24 cellular contexts compared by ENCODE assay signal in the genomic region with DNA sequence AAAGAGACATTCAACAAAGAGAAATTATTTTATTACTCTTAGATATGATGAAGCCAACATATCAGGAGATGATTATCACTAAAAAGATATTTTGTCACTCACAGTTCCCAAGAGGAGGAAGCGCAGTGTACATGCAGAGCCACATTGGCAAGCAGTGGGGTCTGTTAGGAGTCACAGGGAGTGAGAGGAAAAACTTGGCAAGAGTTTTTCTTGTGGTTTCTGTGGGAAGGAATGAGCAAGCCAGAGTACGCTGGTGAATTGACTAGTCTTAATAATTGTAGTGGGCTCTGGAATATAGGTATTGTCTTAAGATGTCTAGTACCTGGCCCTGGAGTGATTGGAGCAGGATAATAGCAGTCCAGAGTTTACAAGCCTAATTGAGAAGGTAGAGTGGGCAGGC.
A peak's percentile ranks its signal among the peaks of the same experiment; 100 is the strongest.
DNase-seq lines count a peak whose midpoint lies in the region; ATAC-seq, FAIRE-seq and TF ChIP-seq lines count a peak whose summit lies in the region.
"Had no signal": no experiment of that assay in that cellular context is flagged by ENCODE, and none has a peak within 500 bp of the region (broad histone marks: within the 10 kb centered on the region; RNA-seq: fewer than 3 reads in every experiment).

No MANE protein-coding gene starts in this region.

- H3K27me3 Mint-ChIP-seq in astrocyte (ENCODE audit: low read depth, unreplicated experiment) (no peaks in the 10 kb centered on the region), immature natural killer cell (ENCODE audit: low read depth in 3 of 3) (no peaks in the 10 kb centered on the region)
- H3K27me3 Mint-ChIP-seq: activated CD8-positive, alpha-beta memory T cell treated with anti-CD3 and anti-CD28 coated beads, Interleukin-2, amount 10 ng/mL, durations not matched to agents 7 days and 5 days; stimulated activated memory B cell treated with anti-CD40 and anti-IgM and Interleukin-4, amounts not matched to agents 10 μg/mL and 1 μg/mL and 100 μg/mL, for 72 hours; T-cell had no signal

- peak overlapping the region; percentile 58 for H3K4me2 ChIP-seq in astrocyte (ENCODE audit: low read length)
- H3K4me2 ChIP-seq: GM23338 had no signal

- no peaks in the 10 kb centered on the region for H3K27me3 ChIP-seq in astrocyte (ENCODE audit: insufficient read depth, low read length)
- H3K27me3 ChIP-seq: neutrophil, testis had no signal

- H3K4me1 Mint-ChIP-seq in astrocyte (ENCODE audit: low read depth, unreplicated experiment) (peaks cover 6% of the 10 kb centered on the region), immature natural killer cell (no peaks in the 10 kb centered on the region)
- H3K4me1 Mint-ChIP-seq: activated CD8-positive, alpha-beta memory T cell treated with anti-CD3 and anti-CD28 coated beads, Interleukin-2, amount 10 ng/mL, durations not matched to agents 7 days and 5 days; stimulated activated memory B cell treated with anti-CD40 and anti-IgM and Interleukin-4, amounts not matched to agents 10 μg/mL and 1 μg/mL and 100 μg/mL, for 72 hours; T-cell had no signal

- H3K9me3 ChIP-seq in astrocyte (ENCODE audit: insufficient read depth, low read depth, low read length), result no peaks in the 10 kb centered on the region
- H3K9me3 ChIP-seq: neutrophil, testis had no signal

- H3K36me3 Mint-ChIP-seq in astrocyte (ENCODE audit: low read depth, unreplicated experiment) (no peaks in the 10 kb centered on the region), immature natural killer cell (peaks cover 0 to 8% (median 0%) of the 10 kb centered on the region in 3 donors)
- H3K36me3 Mint-ChIP-seq: activated CD8-positive, alpha-beta memory T cell treated with anti-CD3 and anti-CD28 coated beads, Interleukin-2, amount 10 ng/mL, durations not matched to agents 7 days and 5 days; stimulated activated memory B cell treated with anti-CD40 and anti-IgM and Interleukin-4, amounts not matched to agents 10 μg/mL and 1 μg/mL and 100 μg/mL, for 72 hours; T-cell had no signal

- H3K4me3 ChIP-seq in astrocyte (ENCODE audit: insufficient read depth, low read depth, low read length), result no peak overlapping the region
- H3K4me3 ChIP-seq: GM23338, testis had no signal

- H3K9me3 Mint-ChIP-seq in astrocyte (ENCODE audit: unreplicated experiment) (no peaks in the 10 kb centered on the region), immature natural killer cell (peaks cover 8 to 48% (median 19%) of the 10 kb centered on the region in 6 donors)
- H3K9me3 Mint-ChIP-seq: GM23338 had no signal

- H3K4me1 ChIP-seq in astrocyte (ENCODE audit: insufficient read depth, low read length), result peaks cover 6% of the 10 kb centered on the region
- H3K4me1 ChIP-seq: testis had no signal

- no peak overlapping the region for H3K27ac ChIP-seq in astrocyte (ENCODE audit: low read depth, low read length)
- H3K27ac ChIP-seq: neutrophil, testis had no signal

- H3K36me3 ChIP-seq in astrocyte (ENCODE audit: insufficient read depth, low read length), result no peaks in the 10 kb centered on the region
- H3K36me3 ChIP-seq: neutrophil had no signal

- H3K9ac ChIP-seq in astrocyte (ENCODE audit: low read length), result no peak overlapping the region

- no peak for TF ChIP-seq POLR2A in H54 (IDR thresholded peaks at IDR 0.05; ENCODE audit: low read depth, low read length)

- no peaks in the 10 kb centered on the region for H4K20me1 ChIP-seq in astrocyte (ENCODE audit: insufficient read depth, low read length)

- peak; percentile 9 for DNase-seq in H54 (ENCODE audit: insufficient read length, low spot score)
- DNase-seq in NCI-H226, result peak; percentile 91
- peak; percentile 60 for DNase-seq in astrocyte (ENCODE audit: low read depth)
- DNase-seq in glomerular visceral epithelial cell (ENCODE audit: extremely low spot score), result peak; percentile 71
- no peak for DNase-seq in T-helper 2 cell
- DNase-seq in immature natural killer cell, result no peak
- no peak for DNase-seq in germinal center (ENCODE audit: low spot score)
- DNase-seq: activated CD4-positive, alpha-beta T cell treated with anti-CD3 and anti-CD28 coated beads for 4 hours; activated CD8-positive, alpha-beta memory T cell treated with anti-CD3 and anti-CD28 coated beads, Interleukin-2, amount 10 ng/mL, durations not matched to agents 7 days and 5 days; C1 segment of cervical spinal cord; caudate nucleus; foreskin melanocyte; IMR-90; NCI-H2171 treated with DMSO at 0.1 percent for 48 hours; NCI-H69; Right ventricle myocardium superior; stimulated activated CD4-positive, alpha-beta T cell treated with anti-CD3 and anti-CD28 coated beads, Interleukin-2, amount 100 ng/mL, for 24 hours; T-cell; testis had no signal

- H3K4me3 Mint-ChIP-seq in astrocyte (ENCODE audit: unreplicated experiment) (no peak overlapping the region), immature natural killer cell (no peak overlapping the region)
- H3K4me3 Mint-ChIP-seq: activated CD8-positive, alpha-beta memory T cell treated with anti-CD3 and anti-CD28 coated beads, Interleukin-2, amount 10 ng/mL, durations not matched to agents 7 days and 5 days; GM23338; stimulated activated memory B cell treated with anti-CD40 and anti-IgM and Interleukin-4, amounts not matched to agents 10 μg/mL and 1 μg/mL and 100 μg/mL, for 72 hours; T-cell had no signal

- H3K27ac Mint-ChIP-seq in astrocyte (ENCODE audit: unreplicated experiment) (no peak overlapping the region), immature natural killer cell (no peak overlapping the region)
- H3K27ac Mint-ChIP-seq: activated CD8-positive, alpha-beta memory T cell treated with anti-CD3 and anti-CD28 coated beads, Interleukin-2, amount 10 ng/mL, durations not matched to agents 7 days and 5 days; GM23338; stimulated activated memory B cell treated with anti-CD40 and anti-IgM and Interleukin-4, amounts not matched to agents 10 μg/mL and 1 μg/mL and 100 μg/mL, for 72 hours; T-cell had no signal

- FAIRE-seq in H54 (lab: Jason Lieb, UNC), result peak; percentile 78
- no peak for FAIRE-seq in astrocyte (lab: Jason Lieb, UNC)
- FAIRE-seq: endothelial cell of umbilical vein had no signal

- no peak overlapping the region for H2AFZ ChIP-seq in astrocyte (ENCODE audit: low read depth, low read length)
- H2AFZ ChIP-seq: GM23338 had no signal

- TF ChIP-seq CTCF in astrocyte (IDR thresholded peaks at IDR 0.05; ENCODE audit: insufficient read depth, low read depth, low read length), result no peak

- H3K79me2 ChIP-seq in astrocyte (ENCODE audit: insufficient read depth, low read length), result no peaks in the 10 kb centered on the region

- no peak for ATAC-seq in esophagus mucosa
- ATAC-seq: activated CD8-positive, alpha-beta memory T cell treated with anti-CD3 and anti-CD28 coated beads, Interleukin-2, amount 10 ng/mL, durations not matched to agents 7 days and 5 days; GM23338; stimulated activated memory B cell treated with anti-CD40 and anti-IgM and Interleukin-4, amounts not matched to agents 10 μg/mL and 1 μg/mL and 100 μg/mL, for 72 hours; T-cell had no signal

Comparison
In these comparisons a context has a peak if more than half of its experiments do, and no peak if none do; other contexts are left out.
1. DNase-seq: peak in H54 (single experiment), NCI-H226 (single experiment), astrocyte (single experiment) and glomerular visceral epithelial cell (single experiment); none in T-helper 2 cell (0 of 5), immature natural killer cell (0 of 3) and germinal center (single experiment).